ENCODE assay signal across 8 cellular contexts in genomic region chrX:51395807-51396728, GRCh38.
DNase-seq lines count a peak whose midpoint lies in the region; ATAC-seq, FAIRE-seq and TF ChIP-seq lines count a peak whose summit lies in the region.

No MANE protein-coding gene starts in this region.

- in situ Hi-C loops in gastrocnemius medialis (cut with MboI; ENCODE audit: low sequenced_read_pairs in 4 of 4), result no loop called here

- TF ChIP-seq RAD21 in A549 (conservative IDR thresholded peaks at IDR 0.05 in 1 of 2, IDR thresholded peaks at IDR 0.05 in 1 of 2), result no peak

- H3K36me3 ChIP-seq in gastroesophageal sphincter, result no peaks in the 10 kb centered on the region
- H3K36me3 ChIP-seq in gastrocnemius medialis, result no peaks in the 10 kb centered on the region

- TF ChIP-seq POLR2A in A549 (IDR thresholded peaks at IDR 0.05; ENCODE audit: low read length), result no peak
- no peak for TF ChIP-seq POLR2A in gastroesophageal sphincter (IDR thresholded peaks at IDR 0.05)
- no peak for TF ChIP-seq POLR2A in gastrocnemius medialis (IDR thresholded peaks at IDR 0.05)

- CTCF ChIA-PET in A549 (lab: Yijun Ruan, JAX), result interaction anchor here (1.4 to 2.1 kb wide), 2 partner anchors 25 to 80 kb away, joined by 3 to 6 read pairs; no protein-coding TSS in a partner anchor

- FAIRE-seq in A549 (lab: Jason Lieb, UNC), result no peak

- H3K9me3 ChIP-seq in A549 (no peaks in the 10 kb centered on the region), gastroesophageal sphincter (no peaks in the 10 kb centered on the region), gastrocnemius medialis (no peaks in the 10 kb centered on the region)

- TF ChIP-seq CTCF in A549 (IDR thresholded peaks at IDR 0.05), result no peak
- peak in 2 of 4 experiments; percentile 41 to 51 for TF ChIP-seq CTCF in gastroesophageal sphincter (IDR thresholded peaks at IDR 0.05)
- TF ChIP-seq CTCF in gastrocnemius medialis (IDR thresholded peaks at IDR 0.05 in 4 of 5, conservative IDR thresholded peaks at IDR 0.05 in 1 of 5), result peak in 1 of 5 experiments; percentile 15

- H3K4me1 ChIP-seq in A549 (no peaks in the 10 kb centered on the region), gastroesophageal sphincter (peaks cover 0 to 10% (median 0%) of the 10 kb centered on the region in 3 donors), gastrocnemius medialis (no peaks in the 10 kb centered on the region)

- H3K27me3 ChIP-seq in gastroesophageal sphincter (no peaks in the 10 kb centered on the region), gastrocnemius medialis (peaks cover 0 to 9% (median 0%) of the 10 kb centered on the region in 3 donors)

- peak overlapping the region; percentile 35 for H3K4me3 ChIP-seq in A549
- peak overlapping the region; percentile 36 to 61 for H3K4me3 ChIP-seq in gastroesophageal sphincter
- peak overlapping the region in 3 of 4 donors; percentile 22 to 39 (median 37) for H3K4me3 ChIP-seq in gastrocnemius medialis

- ATAC-seq in A549 (peak; percentile 43 to 80), gastroesophageal sphincter (peak; percentile 58), gastrocnemius medialis (no peak), HG02884 (IDR thresholded peaks at IDR 0.05; ENCODE audit: unreplicated experiment) (no peak)

- DNase-seq in A549 (ENCODE audit: low read depth in 1 of 2, low spot score in 1 of 2) (peak in 1 of 2 experiments; percentile 11), M059J (ENCODE audit: low read depth) (peak; percentile 2), gastrocnemius medialis (no peak), NCI-H128 (lab: John Stamatoyannopoulos, UW; ENCODE audit: unreplicated experiment) (no peak), NCI-H774 (lab: John Stamatoyannopoulos, UW) (no peak)
- peak; percentile 16 to 17 for DNase-seq in activated T-helper 1 cell treated with anti-CD3 and anti-CD28 coated beads, Interleukin-2, amount 50 U/mL, for 16 hours (ENCODE audit: low read depth in 1 of 2, low spot score in 1 of 2)

- intact Hi-C loops in gastrocnemius medialis (cut with DNase I; ENCODE audit: low total_unique reads), result no loop called here

- H3K27ac ChIP-seq in A549, result peak overlapping the region in 1 of 2 experiments; percentile 45; a peak in 2 of 6 replicates
- H3K27ac ChIP-seq in gastroesophageal sphincter, result peak overlapping the region in 3 of 4 donors; percentile 40 to 68 (median 57)
- no peak overlapping the region for H3K27ac ChIP-seq in gastrocnemius medialis

- POLR2A ChIA-PET in A549 (lab: Yijun Ruan, JAX), result no interaction called here

- 45% methylated on average over 17 of the region's 50 CpGs for WGBS in A549 (ENCODE audit: missing lambda C conversion rate)
- 9% methylated on average over 6 of the region's 50 CpGs; no CpG with 5 or more reads in 1 of the 2 donors for WGBS in gastroesophageal sphincter (ENCODE audit: low coverage in 1 of 2), 2 donors

- peak overlapping the region; percentile 67 for H3K4me2 ChIP-seq in A549

- TF ChIP-seq EP300 in A549 (IDR thresholded peaks at IDR 0.05) (no peak), gastroesophageal sphincter (IDR thresholded peaks at IDR 0.05) (no peak)

TF ChIP-seq in A549, 52 proteins besides CTCF, POLR2A, EP300 and RAD21:
- TF ChIP-seq ESRRA (IDR thresholded peaks at IDR 0.05; ENCODE audit: borderline replicate concordance, low read length), result no peak
- TF ChIP-seq KDM1A (IDR thresholded peaks at IDR 0.05; ENCODE audit: low read depth), result no peak
- TF ChIP-seq ZSCAN20 (CRISPR knock-in tag; IDR thresholded peaks at IDR 0.05), result no peak
- no peak for TF ChIP-seq MAZ (IDR thresholded peaks at IDR 0.05; ENCODE audit: borderline replicate concordance, low read depth, low read length)
- no peak for TF ChIP-seq RARB (CRISPR knock-in tag; IDR thresholded peaks at IDR 0.05)
- TF ChIP-seq CBX2 (IDR thresholded peaks at IDR 0.05; ENCODE audit: borderline replicate concordance, low read depth), result no peak
- TF ChIP-seq RNF2 (IDR thresholded peaks at IDR 0.05; ENCODE audit: borderline replicate concordance, low read depth), result no peak
- no peak for TF ChIP-seq JUN (IDR thresholded peaks at IDR 0.05)
- no peak for TF ChIP-seq FOSL2 (IDR thresholded peaks at IDR 0.05)
- TF ChIP-seq FOSL2 (CRISPR knock-in tag; IDR thresholded peaks at IDR 0.05), result no peak
- TF ChIP-seq PHF8 (IDR thresholded peaks at IDR 0.05; ENCODE audit: borderline replicate concordance, low read depth), result no peak
- no peak for TF ChIP-seq HOXA7 (CRISPR knock-in tag; IDR thresholded peaks at IDR 0.05)
- no peak for TF ChIP-seq RCOR1 (IDR thresholded peaks at IDR 0.05; ENCODE audit: low read depth, low read length)
- no peak for TF ChIP-seq PBX3 (IDR thresholded peaks at IDR 0.05)

Comparison
In these comparisons a context has a peak if more than half of its experiments do, and no peak if none do; other contexts are left out.
1. ATAC-seq: peak in A549 (2 of 2) and gastroesophageal sphincter (single experiment); none in gastrocnemius medialis (0 of 2) and HG02884 (single experiment).
2. DNase-seq: peak in M059J (single experiment) and activated T-helper 1 cell treated with anti-CD3 and anti-CD28 coated beads, Interleukin-2, amount 50 U/mL, for 16 hours (2 of 2); none in gastrocnemius medialis (0 of 2), NCI-H128 (single experiment) and NCI-H774 (single experiment).
3. H3K27ac ChIP-seq: peak in gastroesophageal sphincter (3 of 4); none in gastrocnemius medialis (0 of 4).
4. Peak in every context shown above with its lines, with median percentiles within 50 percentile points of each other: H3K4me3 ChIP-seq.